ENCODE assay signal across 1 cellular context in genomic region chr3:51941798-51942602, GRCh38.
TF ChIP-seq lines count a peak whose summit lies in the region.

Gene PARP3, plus strand, starts transcription at chr3:51942363. Its CDS starts 993 bp downstream, at chr3:51943356.
A gene with protein sequence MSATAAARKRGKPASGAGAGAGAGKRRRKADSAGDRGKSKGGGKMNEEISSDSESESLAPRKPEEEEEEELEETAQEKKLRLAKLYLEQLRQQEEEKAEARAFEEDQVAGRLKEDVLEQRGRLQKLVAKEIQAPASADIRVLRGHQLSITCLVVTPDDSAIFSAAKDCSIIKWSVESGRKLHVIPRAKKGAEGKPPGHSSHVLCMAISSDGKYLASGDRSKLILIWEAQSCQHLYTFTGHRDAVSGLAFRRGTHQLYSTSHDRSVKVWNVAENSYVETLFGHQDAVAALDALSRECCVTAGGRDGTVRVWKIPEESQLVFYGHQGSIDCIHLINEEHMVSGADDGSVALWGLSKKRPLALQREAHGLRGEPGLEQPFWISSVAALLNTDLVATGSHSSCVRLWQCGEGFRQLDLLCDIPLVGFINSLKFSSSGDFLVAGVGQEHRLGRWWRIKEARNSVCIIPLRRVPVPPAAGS (minus strand): TSS chr3:51941904. CDS start chr3:51941867, 37 bp downstream.

TF ChIP-seq in SK-N-SH, 30 proteins besides CTCF, POLR2A, EP300 and RAD21 (continued from another document):
- TF ChIP-seq REST (IDR thresholded peaks at IDR 0.05; ENCODE audit: low read depth, low read length) = no peak
- peak; percentile 82 for TF ChIP-seq NRF1 (IDR thresholded peaks at IDR 0.05; ENCODE audit: low read depth, low read length)
- TF ChIP-seq ZBTB33 (IDR thresholded peaks at IDR 0.05; ENCODE audit: borderline replicate concordance, low read depth) = no peak
- peak; percentile 100 for TF ChIP-seq MXI1 (IDR thresholded peaks at IDR 0.05; ENCODE audit: low read depth, low read length)
- TF ChIP-seq FOXM1 (IDR thresholded peaks at IDR 0.05; ENCODE audit: low read depth) = no peak
- TF ChIP-seq RCOR1 (IDR thresholded peaks at IDR 0.05; ENCODE audit: low read length) = peak; percentile 39; the same call in 1 of the 2 replicates
- no peak for TF ChIP-seq FOXJ3 (CRISPR knock-in tag; IDR thresholded peaks at IDR 0.05)
- TF ChIP-seq RXRA (IDR thresholded peaks at IDR 0.05; ENCODE audit: borderline replicate concordance, low read depth) = no peak
- TF ChIP-seq, protein P1, sequence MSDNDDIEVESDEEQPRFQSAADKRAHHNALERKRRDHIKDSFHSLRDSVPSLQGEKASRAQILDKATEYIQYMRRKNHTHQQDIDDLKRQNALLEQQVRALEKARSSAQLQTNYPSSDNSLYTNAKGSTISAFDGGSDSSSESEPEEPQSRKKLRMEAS (IDR thresholded peaks at IDR 0.05; ENCODE audit: low read depth) = peak; percentile 98
- no peak for TF ChIP-seq FOSL2 (IDR thresholded peaks at IDR 0.05; ENCODE audit: borderline replicate concordance, low read depth)
- TF ChIP-seq TCF12 (IDR thresholded peaks at IDR 0.05) = no peak; the same call in 1 of the 2 replicates
- peak; percentile 65 for TF ChIP-seq GABPA (IDR thresholded peaks at IDR 0.05; ENCODE audit: low read depth)
- TF ChIP-seq TEAD4 (IDR thresholded peaks at IDR 0.05; ENCODE audit: borderline replicate concordance, insufficient read depth) = no peak
- TF ChIP-seq ELF1 (IDR thresholded peaks at IDR 0.05) = peak; percentile 87
- no peak for TF ChIP-seq CHD2 (IDR thresholded peaks at IDR 0.05; ENCODE audit: low read length, partially characterized antibody)
- peak; percentile 58; the same call in 1 of the 2 replicates for TF ChIP-seq TAF1 (IDR thresholded peaks at IDR 0.05; ENCODE audit: borderline replicate concordance, low read depth, low read length)
- peak; percentile 94 for TF ChIP-seq SIN3A (IDR thresholded peaks at IDR 0.05; ENCODE audit: borderline replicate concordance, low read depth, low read length)
- TF ChIP-seq RFX5 (IDR thresholded peaks at IDR 0.05; ENCODE audit: low read length) = peak; percentile 42; the same call in 1 of the 2 replicates
- no peak for TF ChIP-seq GATA2 (CRISPR knock-in tag; IDR thresholded peaks at IDR 0.05)
- TF ChIP-seq, protein P2, sequence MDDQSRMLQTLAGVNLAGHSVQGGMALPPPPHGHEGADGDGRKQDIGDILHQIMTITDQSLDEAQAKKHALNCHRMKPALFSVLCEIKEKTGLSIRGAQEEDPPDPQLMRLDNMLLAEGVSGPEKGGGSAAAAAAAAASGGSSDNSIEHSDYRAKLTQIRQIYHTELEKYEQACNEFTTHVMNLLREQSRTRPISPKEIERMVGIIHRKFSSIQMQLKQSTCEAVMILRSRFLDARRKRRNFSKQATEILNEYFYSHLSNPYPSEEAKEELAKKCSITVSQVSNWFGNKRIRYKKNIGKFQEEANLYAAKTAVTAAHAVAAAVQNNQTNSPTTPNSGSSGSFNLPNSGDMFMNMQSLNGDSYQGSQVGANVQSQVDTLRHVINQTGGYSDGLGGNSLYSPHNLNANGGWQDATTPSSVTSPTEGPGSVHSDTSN (IDR thresholded peaks at IDR 0.05) = no peak; the same call in 1 of the 2 replicates
- TF ChIP-seq JUND (IDR thresholded peaks at IDR 0.05) = no peak
